ENCODE assay signal across 14 cellular contexts in the genomic region with DNA sequence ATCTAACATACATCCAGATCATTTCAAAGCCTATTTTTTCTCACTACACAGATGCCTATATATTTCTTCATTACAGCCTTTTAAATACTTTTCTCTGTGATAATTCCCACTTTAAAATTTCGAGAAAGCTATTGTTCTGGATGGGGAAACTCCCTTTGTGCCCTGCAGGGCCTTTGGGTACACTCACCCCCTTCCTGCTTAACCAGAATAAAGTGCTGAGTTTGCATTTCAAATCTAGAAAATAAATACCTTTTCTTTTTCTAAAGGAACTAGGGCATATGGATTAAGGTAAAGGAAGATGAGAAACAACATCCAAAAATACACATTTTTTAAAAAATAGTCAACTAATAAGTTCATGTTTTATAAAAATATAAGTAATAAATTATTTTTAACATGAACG.
A peak's percentile ranks its signal among the peaks of the same experiment; 100 is the strongest.
DNase-seq lines count a peak whose midpoint lies in the region; ATAC-seq, FAIRE-seq and TF ChIP-seq lines count a peak whose summit lies in the region.
"Had no signal": no experiment of that assay in that cellular context is flagged by ENCODE, and none has a peak within 500 bp of the region (broad histone marks: within the 10 kb centered on the region; RNA-seq: fewer than 3 reads in every experiment).

No MANE protein-coding gene starts in this region.

- intact Hi-C loops in K562 (cut with micrococcal nuclease) (no loop called here), esophagus squamous epithelium (cut with DNase I) (no loop called here), mucosa of descending colon (cut with DNase I, micrococcal nuclease) (no loop called here)

- H3K4me2 ChIP-seq in GM23338 (peak overlapping the region; percentile 53), K562 (ENCODE audit: insufficient read depth, low read length) (no peak overlapping the region), smooth muscle cell (no peak overlapping the region)

- in situ Hi-C loops in K562 (cut with MboI) = no loop called here

- H3K79me2 ChIP-seq in GM23338 (replicated peaks; ENCODE audit: insufficient read depth) = no peaks in the 10 kb centered on the region
- H3K79me2 ChIP-seq in K562 (ENCODE audit: control insufficient read depth, insufficient read depth, low read length) = no peaks in the 10 kb centered on the region
- H3K79me2 ChIP-seq in smooth muscle cell (ENCODE audit: low read depth) = no peaks in the 10 kb centered on the region

- no peaks in the 10 kb centered on the region for H3K9me1 ChIP-seq in K562 (ENCODE audit: control insufficient read depth, insufficient read depth, low read length)

- H3K27ac ChIP-seq in GM23338 (ENCODE audit: low read depth) = peak overlapping the region; percentile 27; the same call in 1 of the 2 replicates
- no peak overlapping the region for H3K27ac ChIP-seq in K562 (ENCODE audit: extremely low read depth, low read depth, low read length)
- H3K27ac ChIP-seq in esophagus squamous epithelium = peak overlapping the region in 3 of 4 donors; percentile 17 to 56 (median 29)
- no peak overlapping the region for H3K27ac ChIP-seq in smooth muscle cell (ENCODE audit: low read depth)

- CTCF ChIA-PET in K562 (lab: Yijun Ruan, JAX; ENCODE audit: low intra/inter-chr PET ratio) = no interaction called here

- TF ChIP-seq EP300 in K562 (IDR thresholded peaks at IDR 0.05; ENCODE audit: low read length) = no peak

- POLR2A ChIA-PET in K562 (lab: Yijun Ruan, JAX) = no interaction called here

- H3K27me3 ChIP-seq in GM23338 (ENCODE audit: insufficient read depth) (no peaks in the 10 kb centered on the region), K562 (ENCODE audit: control insufficient read depth in 2 of 2, insufficient read depth in 2 of 2, low read length in 2 of 2) (no peaks in the 10 kb centered on the region), esophagus squamous epithelium (no peaks in the 10 kb centered on the region), smooth muscle cell (ENCODE audit: low read depth) (no peaks in the 10 kb centered on the region)

- WGBS in K562 (ENCODE audit: insufficient coverage, low coverage, missing lambda C conversion rate) = 66% methylated on average over 2 of the region's 2 CpGs
- 61 to 68% methylated on average over 2 of the region's 2 CpGs for WGBS in esophagus squamous epithelium, 2 donors
- WGBS in smooth muscle cell (ENCODE audit: low lambda C conversion rate) = 80% methylated on average over 2 of the region's 2 CpGs

- no peaks in the 10 kb centered on the region for H3K9me3 Mint-ChIP-seq in GM23338
- H3K9me3 Mint-ChIP-seq: CD4-positive, alpha-beta T cell; H9 had no signal

- no peak overlapping the region for H3K27ac Mint-ChIP-seq in GM23338
- H3K27ac Mint-ChIP-seq: B cell; CD4-positive, alpha-beta T cell had no signal

- no peak for TF ChIP-seq POLR2A in K562 (conservative IDR thresholded peaks at IDR 0.05)
- no peak for TF ChIP-seq POLR2A in esophagus squamous epithelium (IDR thresholded peaks at IDR 0.05)

- DNase-seq in GM23338 (ENCODE audit: low spot score) (no peak), K562 (ENCODE audit: extremely low read depth in 1 of 4, low spot score in 3 of 4) (no peak), esophagus squamous epithelium (lab: John Stamatoyannopoulos, UW) (no peak), smooth muscle cell (lab: John Stamatoyannopoulos, UW; ENCODE audit: unreplicated experiment) (no peak), mucosa of descending colon (no peak)
- DNase-seq in activated CD4-positive, alpha-beta T cell treated with anti-CD3 and anti-CD28 coated beads for 4 hours = no peak
- DNase-seq: C1 segment of cervical spinal cord; Calu3; CD4-positive, alpha-beta T cell; DMS 273 treated with DMSO at 0.1 percent for 48 hours; H9 had no signal

- TF ChIP-seq RAD21 in K562 (CRISPR knock-in tag; conservative IDR thresholded peaks at IDR 0.05 in 1 of 2, IDR thresholded peaks at IDR 0.05 in 1 of 2) = no peak

- peaks cover 5% of the 10 kb centered on the region for H3K27me3 Mint-ChIP-seq in GM23338 (ENCODE audit: insufficient read depth, low read depth, poor library complexity)

- H3K9me3 ChIP-seq in K562 (replicated peaks; ENCODE audit: control insufficient read depth, insufficient read depth, low read depth, low read length) = no peaks in the 10 kb centered on the region
- no peaks in the 10 kb centered on the region for H3K9me3 ChIP-seq in esophagus squamous epithelium
- H3K9me3 ChIP-seq in smooth muscle cell (replicated peaks; ENCODE audit: low read depth) = no peaks in the 10 kb centered on the region
- H3K9me3 ChIP-seq in mucosa of descending colon = no peaks in the 10 kb centered on the region

- H2AFZ ChIP-seq in GM23338 = no peak overlapping the region
- H2AFZ ChIP-seq in K562 (ENCODE audit: low read depth, low read length) = no peak overlapping the region
- peak overlapping the region; percentile 50 for H2AFZ ChIP-seq in smooth muscle cell (ENCODE audit: low read depth)

- H3K9ac ChIP-seq in K562 (ENCODE audit: insufficient read depth in 1 of 2, low read depth in 2 of 2, low read length in 2 of 2) = no peak overlapping the region
- H3K9ac ChIP-seq in smooth muscle cell (ENCODE audit: low read depth) = no peak overlapping the region

- H3K4me3 ChIP-seq in GM23338 (no peak overlapping the region), K562 (no peak overlapping the region), esophagus squamous epithelium (no peak overlapping the region), smooth muscle cell (no peak overlapping the region), mucosa of descending colon (no peak overlapping the region)

- no peaks in the 10 kb centered on the region for H3F3A ChIP-seq in GM23338 (replicated peaks; ENCODE audit: low read depth)
- H3F3A ChIP-seq in smooth muscle cell (ENCODE audit: low read depth) = peaks cover 15% of the 10 kb centered on the region

- peaks cover 12% of the 10 kb centered on the region; the same call in 2 of the 3 replicates for H3K36me3 Mint-ChIP-seq in GM23338 (ENCODE audit: low read depth)

- H4K20me1 ChIP-seq in GM23338 (replicated peaks; ENCODE audit: insufficient read depth) (no peaks in the 10 kb centered on the region), K562 (replicated peaks; ENCODE audit: control insufficient read depth, insufficient read depth, low read length) (no peaks in the 10 kb centered on the region), smooth muscle cell (ENCODE audit: low read depth) (no peaks in the 10 kb centered on the region)

- no TSS peak for BruUV-seq in K562 (replicated peaks; lab: Mats Ljungman, UMichigan)

- ATAC-seq in GM23338 = peak; percentile 77
- ATAC-seq in K562 = no peak
- no peak for ATAC-seq in mucosa of descending colon
- ATAC-seq in HG02798 (IDR thresholded peaks at IDR 0.05; ENCODE audit: poor library complexity, unreplicated experiment) = no peak

- no peaks in the 10 kb centered on the region for H3K36me3 ChIP-seq in GM23338 (ENCODE audit: insufficient read depth)
- H3K36me3 ChIP-seq in K562 (ENCODE audit: control insufficient read depth, insufficient read depth, low read length) = peaks cover 17% of the 10 kb centered on the region; the same call in 2 of the 3 replicates
- H3K36me3 ChIP-seq in esophagus squamous epithelium = no peaks in the 10 kb centered on the region
- no peaks in the 10 kb centered on the region for H3K36me3 ChIP-seq in smooth muscle cell (ENCODE audit: low read depth)
- H3K36me3 ChIP-seq in mucosa of descending colon (ENCODE audit: low read depth) = no peaks in the 10 kb centered on the region

- H3K9me2 ChIP-seq in GM23338 (ENCODE audit: insufficient read depth) = no peaks in the 10 kb centered on the region

- no peak for TF ChIP-seq CTCF in GM23338 (conservative IDR thresholded peaks at IDR 0.05; ENCODE audit: low read depth in 2 of 2)
- no peak for TF ChIP-seq CTCF in K562 (IDR thresholded peaks at IDR 0.05 in 2 of 3, conservative IDR thresholded peaks at IDR 0.05 in 1 of 3; ENCODE audit: insufficient read depth in 2 of 3, low read depth in 1 of 3, low read length in 3 of 3)
- TF ChIP-seq CTCF in esophagus squamous epithelium (IDR thresholded peaks at IDR 0.05) = no peak
- TF ChIP-seq CTCF in smooth muscle cell (IDR thresholded peaks at IDR 0.05; ENCODE audit: borderline replicate concordance, insufficient read depth, poor library complexity, severe bottlenecking) = no peak
- TF ChIP-seq CTCF in mucosa of descending colon (IDR thresholded peaks at IDR 0.05) = no peak

- 0 out of 3 replicates have a peak overlapping the region, but pooled peaks have one; percentile 3 for H3K4me3 Mint-ChIP-seq in GM23338
- H3K4me3 Mint-ChIP-seq: B cell; CD4-positive, alpha-beta T cell; H9 had no signal

- FAIRE-seq in K562 (lab: Jason Lieb, UNC) = no peak
- FAIRE-seq: GM18507 had no signal

- H3K4me1 Mint-ChIP-seq in GM23338 = peaks cover 48% of the 10 kb centered on the region
- H3K4me1 Mint-ChIP-seq: B cell had no signal

- H3K4me1 ChIP-seq in GM23338 (ENCODE audit: insufficient read depth) (peaks cover 46% of the 10 kb centered on the region), K562 (replicated peaks in 1 of 2; ENCODE audit: control insufficient read depth in 2 of 2, insufficient read depth in 2 of 2, low read length in 2 of 2) (peaks cover 0 to 9% of the 10 kb centered on the region in 2 experiments; a peak in 1 of 5 replicates), esophagus squamous epithelium (peaks cover 4 to 83% (median 10%) of the 10 kb centered on the region in 3 donors), smooth muscle cell (ENCODE audit: low read depth) (peaks cover 23% of the 10 kb centered on the region), mucosa of descending colon (ENCODE audit: low read depth) (no peaks in the 10 kb centered on the region)

TF ChIP-seq in GM23338, 12 proteins besides CTCF, POLR2A, EP300 and RAD21 (continues in another document):
- TF ChIP-seq NANOG (IDR thresholded peaks at IDR 0.05; ENCODE audit: borderline replicate concordance) = no peak
- TF ChIP-seq POLR2AphosphoS5 (IDR thresholded peaks at IDR 0.05; ENCODE audit: low read depth) = no peak
- TF ChIP-seq ZNF114 (CRISPR knock-in tag; IDR thresholded peaks at IDR 0.05) = no peak
- no peak for TF ChIP-seq CREB1 (CRISPR knock-in tag; IDR thresholded peaks at IDR 0.05; ENCODE audit: low read depth)
- TF ChIP-seq JUNB (IDR thresholded peaks at IDR 0.05; ENCODE audit: unreplicated experiment) = no peak

TF ChIP-seq in K562, 482 proteins besides CTCF, POLR2A, EP300 and RAD21 (continues in another document):
- TF ChIP-seq ETS1 (conservative IDR thresholded peaks at IDR 0.05; ENCODE audit: control insufficient read depth, low read depth, low read length) (no peak), TEAD2 (tag; IDR thresholded peaks at IDR 0.05) (no peak), MAFK (IDR thresholded peaks at IDR 0.05; ENCODE audit: low read length) (peak; percentile 92), MAFG (tag; conservative IDR thresholded peaks at IDR 0.05) (peak; percentile 86), U2AF2 (optimal IDR thresholded peaks at IDR 0.05; ENCODE audit: low read depth, low read length) (no peak)

Comparison
In these comparisons a context has a peak if more than half of its experiments do, and no peak if none do; other contexts are left out.
1. H3K27ac ChIP-seq: peak in GM23338 (single experiment) and esophagus squamous epithelium (3 of 4); none in K562 (single experiment) and smooth muscle cell (single experiment).